12 cellular contexts compared by ENCODE assay signal in genomic region chr3:3665961-3666640, GRCh38.
DNase-seq lines count a peak whose midpoint lies in the region; ATAC-seq and TF ChIP-seq lines count a peak whose summit lies in the region.
"Had no signal": no experiment of that assay in that cellular context is flagged by ENCODE, and none has a peak within 500 bp of the region (broad histone marks: within the 10 kb centered on the region; RNA-seq: fewer than 3 reads in every experiment).

No MANE protein-coding gene starts in this region.

- H3K4me1 Mint-ChIP-seq in CD4-positive, alpha-beta memory T cell = peaks cover 0 to 6% (median 2%) of the 10 kb centered on the region in 4 donors
- H3K4me1 Mint-ChIP-seq: neural crest cell had no signal

- TF ChIP-seq CTCF in GM13977 (IDR thresholded peaks at IDR 0.05; ENCODE audit: extremely low read depth, insufficient read depth, missing control alignments) (no peak), colonic mucosa (IDR thresholded peaks at IDR 0.05) (no peak)

- peak; percentile 9 for DNase-seq in GM13977 (ENCODE audit: low spot score)
- peak; percentile 72 for DNase-seq in Right ventricle myocardium superior
- DNase-seq in NCI-H446 treated with DMSO at 0.1 percent for 48 hours (lab: John Stamatoyannopoulos, UW) = no peak
- DNase-seq in colonic mucosa = no peak
- DNase-seq in CD4-positive, alpha-beta memory T cell = no peak
- DNase-seq in OCI-M1 (lab: John Stamatoyannopoulos, UW) = no peak
- DNase-seq: aorta; CD8-positive, alpha-beta memory T cell; NCI-H2171 had no signal

- ATAC-seq in GM21447 (IDR thresholded peaks at IDR 0.05; ENCODE audit: unreplicated experiment) (peak; percentile 66), HG03135 (IDR thresholded peaks at IDR 0.05; ENCODE audit: unreplicated experiment) (peak; percentile 25), Right ventricle myocardium superior (ENCODE audit: poor library complexity) (peak; percentile 94)

- no peak overlapping the region for H3K4me3 ChIP-seq in colonic mucosa
- H3K4me3 ChIP-seq in CD4-positive, alpha-beta memory T cell (ENCODE audit: low read length in 2 of 2) = no peak overlapping the region

- H3K9ac ChIP-seq in colonic mucosa (ENCODE audit: low read depth in 2 of 2, low read length in 2 of 2) = no peak overlapping the region

- H3K36me3 Mint-ChIP-seq in CD4-positive, alpha-beta memory T cell = peaks cover 0 to 3% of the 10 kb centered on the region in 2 donors

- no peak overlapping the region for H3K27ac ChIP-seq in colonic mucosa
- H3K27ac ChIP-seq in CD4-positive, alpha-beta memory T cell (ENCODE audit: low read depth, low read length) = no peak overlapping the region

- no peaks in the 10 kb centered on the region for H3K36me3 ChIP-seq in colonic mucosa
- no peaks in the 10 kb centered on the region for H3K36me3 ChIP-seq in CD4-positive, alpha-beta memory T cell (ENCODE audit: insufficient read depth, low read length)

- CTCF ChIA-PET in CD4-positive, alpha-beta memory T cell (lab: Charles Lee; ENCODE audit: partially characterized antibody) = no interaction called here

- POLR2A ChIA-PET in CD4-positive, alpha-beta memory T cell (lab: Charles Lee; ENCODE audit: partially characterized antibody) = no interaction called here

- H3K9me3 ChIP-seq in colonic mucosa = no peaks in the 10 kb centered on the region
- H3K9me3 ChIP-seq in CD4-positive, alpha-beta memory T cell (ENCODE audit: control insufficient read depth in 1 of 2, low read length in 2 of 2) = no peaks in the 10 kb centered on the region

- no peak overlapping the region for H3K27ac Mint-ChIP-seq in CD4-positive, alpha-beta memory T cell
- H3K27ac Mint-ChIP-seq: CD8-positive, alpha-beta memory T cell had no signal

- H3K27me3 Mint-ChIP-seq in CD4-positive, alpha-beta memory T cell = peaks cover 1 to 2% of the 10 kb centered on the region in 2 donors
- H3K27me3 Mint-ChIP-seq: CD8-positive, alpha-beta memory T cell had no signal

- no peaks in the 10 kb centered on the region for H3K27me3 ChIP-seq in colonic mucosa
- H3K27me3 ChIP-seq in CD4-positive, alpha-beta memory T cell (ENCODE audit: insufficient read depth, low read length) = no peaks in the 10 kb centered on the region

- in situ Hi-C loops in GM13977 (cut with MboI; ENCODE audit: low pct_unique_long_range_greater_than_20kb, low sequenced_read_pairs, unreplicated experiment) = no loop called here

- H3K9me3 Mint-ChIP-seq in CD4-positive, alpha-beta memory T cell = peaks cover 2 to 21% (median 8%) of the 10 kb centered on the region in 8 donors

- H3K4me3 Mint-ChIP-seq in CD4-positive, alpha-beta memory T cell = peak overlapping the region in 1 of 8 donors; percentile 38
- H3K4me3 Mint-ChIP-seq: CD8-positive, alpha-beta memory T cell; neural crest cell had no signal

- H3K4me1 ChIP-seq in colonic mucosa = no peaks in the 10 kb centered on the region
- no peaks in the 10 kb centered on the region for H3K4me1 ChIP-seq in CD4-positive, alpha-beta memory T cell (ENCODE audit: insufficient read depth, low read length)

- intact Hi-C loops in Right ventricle myocardium superior (cut with DNase I) = no loop called here
- intact Hi-C loops in colonic mucosa (cut with DNase I) = no loop called here
- intact Hi-C loops in CD4-positive, alpha-beta memory T cell (cut with micrococcal nuclease) = no loop called here

Comparison
In these comparisons a context has a peak if more than half of its experiments do, and no peak if none do; other contexts are left out.
1. DNase-seq: peak in GM13977 (single experiment) and Right ventricle myocardium superior (single experiment); none in NCI-H446 treated with DMSO at 0.1 percent for 48 hours (single experiment), colonic mucosa (single experiment), CD4-positive, alpha-beta memory T cell (0 of 5) and OCI-M1 (single experiment).
2. ATAC-seq: peak in every context shown above with its lines; median percentile 94 in Right ventricle myocardium superior; 66 in GM21447; 25 in HG03135.